12 cellular contexts compared by ENCODE assay signal in the genomic region with DNA sequence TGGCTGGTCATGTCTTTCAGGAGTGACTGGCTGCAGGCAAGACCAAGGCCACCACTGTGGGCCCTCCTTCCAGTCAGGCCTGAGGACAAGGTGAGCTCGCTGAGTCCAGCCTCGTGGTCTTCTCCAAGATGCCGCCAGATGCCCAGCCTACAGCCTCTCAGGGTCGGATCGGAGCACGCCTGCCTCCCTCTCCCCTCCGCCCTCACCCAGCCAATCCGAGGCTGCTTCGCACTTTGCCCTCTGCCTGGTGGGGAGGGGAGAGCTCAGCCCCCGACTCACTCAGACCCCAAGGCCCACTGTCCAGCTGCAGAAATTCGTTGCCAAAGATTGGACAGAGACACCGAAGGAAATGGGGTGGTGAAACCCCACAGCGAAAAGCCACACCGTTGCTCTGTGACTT. TPM values are rescaled to one million over a fixed set of nuclear protein-coding genes. Genes with fewer than 3 reads are reported as not detected.
DNase-seq lines count a peak whose midpoint lies in the region; ATAC-seq and TF ChIP-seq lines count a peak whose summit lies in the region.
"Had no signal": no experiment of that assay in that cellular context is flagged by ENCODE, and none has a peak within 500 bp of the region (broad histone marks: within the 10 kb centered on the region; RNA-seq: fewer than 3 reads in every experiment).

No MANE protein-coding gene starts in this region.

- peaks cover 33 to 79% (median 51%) of the 10 kb centered on the region in 4 donors for H3K4me1 ChIP-seq in esophagus muscularis mucosa
- peaks cover 0 to 91% (median 53%) of the 10 kb centered on the region in 4 donors for H3K4me1 ChIP-seq in tibial artery

- H3K36me3 ChIP-seq in H7 (replicated peaks; ENCODE audit: control insufficient read depth, insufficient read depth, low read length) (no peaks in the 10 kb centered on the region), esophagus muscularis mucosa (peaks cover 4 to 97% (median 32%) of the 10 kb centered on the region in 4 donors), tibial artery (peaks cover 31 to 80% (median 35%) of the 10 kb centered on the region in 3 donors)

- intact Hi-C loops in esophagus muscularis mucosa (cut with DNase I), result no loop called here
- intact Hi-C loops in sciatic nerve (cut with DNase I), result no loop called here
- intact Hi-C loops in tibial artery (cut with DNase I; ENCODE audit: low total_unique reads), result no loop called here

- TF ChIP-seq CTCF in esophagus muscularis mucosa (IDR thresholded peaks at IDR 0.05) (no peak), tibial artery (IDR thresholded peaks at IDR 0.05) (no peak)

- no peaks in the 10 kb centered on the region for H3K9me3 ChIP-seq in esophagus muscularis mucosa
- H3K9me3 ChIP-seq in tibial artery, result no peaks in the 10 kb centered on the region

- H3K27me3 ChIP-seq in H7 (ENCODE audit: control insufficient read depth, insufficient read depth, low read length) (no peaks in the 10 kb centered on the region), esophagus muscularis mucosa (no peaks in the 10 kb centered on the region), tibial artery (no peaks in the 10 kb centered on the region)

- H3K4me3 ChIP-seq in H7 (ENCODE audit: insufficient read depth, low read depth, low read length) (no peak overlapping the region), esophagus muscularis mucosa (no peak overlapping the region), tibial artery (no peak overlapping the region)

- ATAC-seq in sciatic nerve, result no peak
- ATAC-seq in left lobe of liver, result no peak
- ATAC-seq in HG02981 (IDR thresholded peaks at IDR 0.05; ENCODE audit: unreplicated experiment), result no peak
- ATAC-seq: CD8-positive, alpha-beta T cell had no signal

- peak overlapping the region in 3 of 4 donors; percentile 67 to 75 (median 67) for H3K27ac ChIP-seq in esophagus muscularis mucosa (replicated peaks in 1 of 4)
- H3K27ac ChIP-seq in tibial artery, result peak overlapping the region; percentile 67 to 71
- H3K27ac ChIP-seq: 22Rv1 had no signal

- DNase-seq in H7 (peak; percentile 40), esophagus muscularis mucosa (ENCODE audit: extremely low spot score) (no peak), sciatic nerve (ENCODE audit: low spot score) (peak; percentile 57), tibial artery (peak in 1 of 2 donors; percentile 58), left lobe of liver (ENCODE audit: low spot score) (no peak), globus pallidus (ENCODE audit: low spot score) (no peak)
- DNase-seq: CD8-positive, alpha-beta T cell; COR-L47; DND-41; GDM1 had no signal

- 100% methylated on average over 3 of the region's 14 CpGs for WGBS in esophagus muscularis mucosa

- TF ChIP-seq POLR2A in esophagus muscularis mucosa (IDR thresholded peaks at IDR 0.05; ENCODE audit: low read depth), result no peak

- TF ChIP-seq EP300 in esophagus muscularis mucosa (IDR thresholded peaks at IDR 0.05), result no peak

RNA-seq across cellular contexts. Expression of a gene that starts 33.1 kb away (rescaled TPM):
- total RNA-seq in H7 (2014; rRNA removed; shearing (Covaris generic)), result 0.33 and 1.1 TPM in 2 replicates
- total RNA-seq in esophagus muscularis mucosa, result 100 to 1,000 TPM in 1 of 4 donors, 10 to 100 TPM in 3; 41.1 to 124 (median 62.5) TPM
- 57.2 TPM for total RNA-seq in sciatic nerve
- 28.0 TPM for total RNA-seq in left lobe of liver

Comparison
In these comparisons a context has a peak if more than half of its experiments do, and no peak if none do; other contexts are left out.
1. DNase-seq: peak in H7 (single experiment) and sciatic nerve (single experiment); none in esophagus muscularis mucosa (single experiment), left lobe of liver (single experiment) and globus pallidus (single experiment).
2. RNA of a gene that starts 33.1 kb away (total RNA-seq): 41.1 to 124 TPM in esophagus muscularis mucosa, 57.2 TPM in sciatic nerve (single experiment) and 28.0 TPM in left lobe of liver (single experiment); 0.33 to 1.1 TPM in H7; every median in the first group is over 10 times any median in the second.